Comparison of ENCODE assay signal across 35 cellular contexts in genomic region chr22:43504068-43504467, GRCh38.
"Had no signal": no experiment of that assay in that cellular context is flagged by ENCODE, and none has a peak within 500 bp of the region (broad histone marks: within the 10 kb centered on the region; RNA-seq: fewer than 3 reads in every experiment).

No MANE protein-coding gene starts in this region.

- H3K9me3 ChIP-seq: MG63 had no signal

- DNase-seq: Karpas-422, Kasumi-1, MG63, MM.1S, MV-4-11, NCI-H1048, NCI-H1092, NCI-H1092 treated with DMSO at 0.1 percent for 48 hours, NCI-H1105, NCI-H1105 treated with DMSO at 0.1 percent for 48 hours, NCI-H1417, NCI-H1417 treated with DMSO at 0.1 percent for 48 hours, NCI-H1436, NCI-H1436 treated with DMSO at 0.1 percent for 48 hours, NCI-H146, NCI-H1694, NCI-H1694 treated with DMSO at 0.1 percent for 48 hours, NCI-H187, NCI-H187 treated with DMSO at 0.1 percent for 48 hours, NCI-H1930, NCI-H2029, NCI-H2029 treated with DMSO at 0.1 percent for 48 hours, NCI-H2081, NCI-H2081 treated with DMSO at 0.1 percent for 48 hours, NCI-H2107, NCI-H2171, NCI-H2171 treated with DMSO at 0.1 percent for 48 hours, NCI-H2227 treated with DMSO at 0.1 percent for 48 hours, NCI-H226, NCI-H345, NCI-H446, NCI-H446 treated with DMSO at 0.1 percent for 48 hours, NCI-H510A, NCI-H510A treated with DMSO at 0.1 percent for 48 hours, NCI-H524 had no signal

- H3K4me3 ChIP-seq: MG63 had no signal

- H3K36me3 ChIP-seq: MG63 had no signal

- H3K27me3 ChIP-seq: MG63 had no signal
